ENCODE assay signal across 29 cellular contexts in the genomic region with DNA sequence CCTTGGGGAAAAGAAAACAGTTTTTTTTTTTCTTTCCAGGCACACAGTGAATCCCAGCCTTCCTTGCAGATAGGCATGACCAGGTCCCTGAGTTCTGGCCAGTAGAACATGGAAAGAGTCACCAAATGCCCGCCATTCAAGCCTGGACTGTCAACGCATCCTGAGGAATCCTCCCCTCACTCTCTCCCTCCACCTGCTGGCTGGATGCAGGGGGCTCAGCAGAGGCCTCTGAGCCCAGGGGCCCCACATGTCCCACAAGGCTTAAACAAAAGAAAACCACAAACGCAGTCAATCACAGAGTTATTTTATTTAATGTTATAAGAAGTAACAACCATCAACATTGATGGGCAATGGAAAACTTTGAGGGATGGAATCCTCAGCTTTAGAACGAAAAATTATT.
DNase-seq lines count a peak whose midpoint lies in the region; FAIRE-seq and TF ChIP-seq lines count a peak whose summit lies in the region.
"Had no signal": no experiment of that assay in that cellular context is flagged by ENCODE, and none has a peak within 500 bp of the region (broad histone marks: within the 10 kb centered on the region; RNA-seq: fewer than 3 reads in every experiment).

No MANE protein-coding gene starts in this region.

- H3F3A ChIP-seq in SK-N-SH (replicated peaks; ENCODE audit: insufficient read depth), result no peaks in the 10 kb centered on the region

- H4K8ac ChIP-seq in H9 (replicated peaks; ENCODE audit: insufficient read length, low read depth, low read length) (no peak overlapping the region), H1 (ENCODE audit: extremely low read depth, insufficient read depth, low read length) (no peak overlapping the region), mesenchymal stem cell (ENCODE audit: low read length) (no peak overlapping the region)

- H3K36me3 ChIP-seq in H1 (ENCODE audit: control insufficient read depth in 2 of 4, insufficient read depth in 4 of 4, low read length in 3 of 4), result no peaks in the 10 kb centered on the region; a peak in 1 of 8 replicates
- H3K36me3 ChIP-seq in mesenchymal stem cell (ENCODE audit: control insufficient read depth in 1 of 2, insufficient read depth in 2 of 2, low read depth in 1 of 2, low read length in 2 of 2), result no peaks in the 10 kb centered on the region
- H3K36me3 ChIP-seq in SK-N-SH (replicated peaks in 1 of 2; ENCODE audit: control insufficient read depth in 1 of 2, insufficient read depth in 2 of 2, low read length in 1 of 2), result no peaks in the 10 kb centered on the region

- POLR2A ChIA-PET in AG04450 (lab: Yijun Ruan, JAX), result no interaction called here
- POLR2A ChIA-PET in H1 (lab: Charles Lee; ENCODE audit: partially characterized antibody), result no interaction called here
- POLR2A ChIA-PET in SK-N-SH (lab: Yijun Ruan, JAX), result no interaction called here

- H3K79me2 ChIP-seq in H9 (ENCODE audit: insufficient read depth, low read length) (no peaks in the 10 kb centered on the region), H1 (ENCODE audit: control insufficient read depth in 1 of 2, insufficient read depth in 2 of 2, low read length in 2 of 2) (no peaks in the 10 kb centered on the region), SK-N-SH (ENCODE audit: insufficient read depth) (no peaks in the 10 kb centered on the region)

- H3K18ac ChIP-seq in H9 (ENCODE audit: insufficient read length, low read depth, low read length) (no peak overlapping the region), H1 (ENCODE audit: extremely low read depth, low read length) (no peak overlapping the region), mesenchymal stem cell (ENCODE audit: low read depth in 1 of 2, low read length in 2 of 2) (no peak overlapping the region)

- H3K9me3 Mint-ChIP-seq in H9, result no peaks in the 10 kb centered on the region
- H3K9me3 Mint-ChIP-seq in activated naive CD8-positive, alpha-beta T cell treated with anti-CD3 and anti-CD28 coated beads for 36 hours, result no peaks in the 10 kb centered on the region
- H3K9me3 Mint-ChIP-seq: CD4-positive, alpha-beta memory T cell had no signal

- no peaks in the 10 kb centered on the region for H4K20me1 ChIP-seq in H9 (ENCODE audit: control insufficient read depth, insufficient read depth, insufficient read length)
- H4K20me1 ChIP-seq in H1 (replicated peaks in 1 of 2; ENCODE audit: control insufficient read depth in 1 of 2, insufficient read depth in 2 of 2, low read length in 2 of 2), result peaks cover 0 to 3% of the 10 kb centered on the region in 2 experiments
- no peaks in the 10 kb centered on the region for H4K20me1 ChIP-seq in SK-N-SH (ENCODE audit: insufficient read depth)

- FAIRE-seq in H1 (lab: Jason Lieb, UNC), result no peak
- FAIRE-seq: G401.6, GM12878, RCC 7860 had no signal

- no peaks in the 10 kb centered on the region for H3K4me1 ChIP-seq in H9 (ENCODE audit: insufficient read depth, low read length)
- no peaks in the 10 kb centered on the region for H3K4me1 ChIP-seq in H1 (replicated peaks in 1 of 4; ENCODE audit: control insufficient read depth in 3 of 4, insufficient read depth in 4 of 4, low read length in 3 of 4)
- no peaks in the 10 kb centered on the region for H3K4me1 ChIP-seq in mesenchymal stem cell (ENCODE audit: control insufficient read depth, insufficient read depth, low read depth, low read length)
- H3K4me1 ChIP-seq in SK-N-SH (ENCODE audit: control insufficient read depth in 1 of 2, insufficient read depth in 2 of 2, low read depth in 1 of 2, low read length in 1 of 2), result peaks cover 5 to 10% of the 10 kb centered on the region in 2 experiments; a peak in 2 of 4 replicates

- no peak overlapping the region for H3K9ac ChIP-seq in H9 (ENCODE audit: extremely low read depth, insufficient read length, low read length)
- no peak overlapping the region for H3K9ac ChIP-seq in H1 (replicated peaks in 1 of 4; ENCODE audit: extremely low read depth in 1 of 4, low read depth in 3 of 4, low read length in 3 of 4)
- H3K9ac ChIP-seq in mesenchymal stem cell (ENCODE audit: low read length), result no peak overlapping the region
- no peak overlapping the region for H3K9ac ChIP-seq in SK-N-SH
- H3K9ac ChIP-seq: KMS-11 had no signal

- H2AFZ ChIP-seq in H9 (ENCODE audit: low read length) (no peak overlapping the region), H1 (ENCODE audit: low read length) (no peak overlapping the region), mesenchymal stem cell (ENCODE audit: low read depth, low read length) (no peak overlapping the region), SK-N-SH (ENCODE audit: low read depth) (no peak overlapping the region)

- DNase-seq in AG04450 (ENCODE audit: low read depth, low spot score), result no peak
- DNase-seq in H9, result no peak
- DNase-seq in H1 (ENCODE audit: low read depth in 1 of 2, low spot score in 2 of 2), result no peak
- DNase-seq in mesenchymal stem cell, result no peak
- DNase-seq in activated naive CD8-positive, alpha-beta T cell treated with anti-CD3 and anti-CD28 coated beads for 36 hours, result no peak
- DNase-seq in SK-N-SH, result no peak
- no peak for DNase-seq in activated gamma-delta T cell (lab: John Stamatoyannopoulos, UW)
- DNase-seq in cortex of kidney (lab: John Stamatoyannopoulos, UW), result no peak
- DNase-seq: 8988T; C1 segment of cervical spinal cord; CD4-positive, alpha-beta memory T cell; COR-L47; DMS53; IMR-90; NCI-H1092; NCI-H1436; NCI-H187; NCI-H2081 treated with DMSO at 0.1 percent for 48 hours; NCI-H2171; NCI-H226; NCI-H510A treated with DMSO at 0.1 percent for 48 hours; NCI-H774; SIG-M5; SW 1271 had no signal

- no peak for TF ChIP-seq POLR2A in H1 (IDR thresholded peaks at IDR 0.05; ENCODE audit: control extremely low read depth in 1 of 2, low read depth in 2 of 2, low read length in 2 of 2)

- H3K4me1 Mint-ChIP-seq in H9, result no peaks in the 10 kb centered on the region
- no peaks in the 10 kb centered on the region for H3K4me1 Mint-ChIP-seq in activated naive CD8-positive, alpha-beta T cell treated with anti-CD3 and anti-CD28 coated beads for 36 hours
- H3K4me1 Mint-ChIP-seq: CD4-positive, alpha-beta memory T cell had no signal

- H3K27me3 Mint-ChIP-seq in H9 (ENCODE audit: low read depth), result peaks cover 1% of the 10 kb centered on the region; the same call in 1 of the 2 replicates
- H3K27me3 Mint-ChIP-seq in activated naive CD8-positive, alpha-beta T cell treated with anti-CD3 and anti-CD28 coated beads for 36 hours, result no peaks in the 10 kb centered on the region

- H2AK5ac ChIP-seq in H9 (ENCODE audit: insufficient read length, low read length), result no peak overlapping the region
- H2AK5ac ChIP-seq in H1 (ENCODE audit: low read depth, low read length), result no peak overlapping the region
- no peak overlapping the region for H2AK5ac ChIP-seq in mesenchymal stem cell (ENCODE audit: low read length, severe bottlenecking)

- TF ChIP-seq RAD21 in H1 (IDR thresholded peaks at IDR 0.05 in 1 of 2, conservative IDR thresholded peaks at IDR 0.05 in 1 of 2; ENCODE audit: low read depth in 2 of 2, low read length in 2 of 2) (peak; percentile 43 to 60), SK-N-SH (IDR thresholded peaks at IDR 0.05; ENCODE audit: low read length) (no peak)

- H4K91ac ChIP-seq in H9 (ENCODE audit: insufficient read length, low read depth, low read length) (no peak overlapping the region), H1 (replicated peaks; ENCODE audit: insufficient read length, low read length) (no peak overlapping the region), mesenchymal stem cell (ENCODE audit: low read length) (no peak overlapping the region)

- no peaks in the 10 kb centered on the region for H3K36me3 Mint-ChIP-seq in H9 (ENCODE audit: insufficient read depth in 1 of 3, low read depth in 3 of 3)
- H3K36me3 Mint-ChIP-seq in activated naive CD8-positive, alpha-beta T cell treated with anti-CD3 and anti-CD28 coated beads for 36 hours, result no peaks in the 10 kb centered on the region
- H3K36me3 Mint-ChIP-seq: CD4-positive, alpha-beta memory T cell had no signal

- H3T11ph ChIP-seq in H9 (ENCODE audit: low read length), result no peak overlapping the region

- no peak overlapping the region for H2BK20ac ChIP-seq in H9 (ENCODE audit: low read depth, low read length, poor library complexity, severe bottlenecking)
- no peak overlapping the region for H2BK20ac ChIP-seq in H1 (ENCODE audit: low read length)

- no peaks in the 10 kb centered on the region for H3K23me2 ChIP-seq in H9 (ENCODE audit: insufficient read length, low read depth, low read length, poor library complexity, severe bottlenecking)
- no peaks in the 10 kb centered on the region; the same call in 1 of the 2 replicates for H3K23me2 ChIP-seq in H1 (ENCODE audit: low read depth, low read length)

- no peaks in the 10 kb centered on the region for H3K27me3 ChIP-seq in AG04450 (ENCODE audit: control insufficient read depth, insufficient read depth, low read length)
- no peaks in the 10 kb centered on the region for H3K27me3 ChIP-seq in H9 (ENCODE audit: insufficient read depth, low read length)
- no peaks in the 10 kb centered on the region for H3K27me3 ChIP-seq in H1 (replicated peaks in 1 of 4; ENCODE audit: control insufficient read depth in 3 of 4, extremely low read depth in 1 of 4, insufficient read depth in 3 of 4, low read length in 3 of 4)
- H3K27me3 ChIP-seq in mesenchymal stem cell (ENCODE audit: control insufficient read depth in 1 of 2, insufficient read depth in 1 of 2, low read length in 2 of 2), result peaks cover 0 to 11% of the 10 kb centered on the region in 2 experiments
- H3K27me3 ChIP-seq in SK-N-SH (ENCODE audit: insufficient read depth), result no peaks in the 10 kb centered on the region

- CTCF ChIA-PET in AG04450 (lab: Charles Lee), result interaction anchor here (1.2 kb wide), 1 partner anchor 11 kb away, joined by 3 read pairs; no protein-coding TSS in a partner anchor
- CTCF ChIA-PET in H1 (lab: Charles Lee; ENCODE audit: partially characterized antibody), result interaction anchor here (1.0 to 1.6 kb wide), 3 partner anchors 11 to 58 kb away, joined by 3 to 6 read pairs (median 5); no protein-coding TSS in a partner anchor
- CTCF ChIA-PET in SK-N-SH (lab: Yijun Ruan, JAX), result interaction anchor here (0.6 to 1.2 kb wide), 2 partner anchors 32 to 272 kb away, joined by 3 read pairs; no protein-coding TSS in a partner anchor

- TF ChIP-seq CTCF in AG04450 (IDR thresholded peaks at IDR 0.05; ENCODE audit: low read depth, low read length) (peak; percentile 13; the same call in 1 of the 2 replicates), H9 (conservative IDR thresholded peaks at IDR 0.05) (peak; percentile 54), H1 (IDR thresholded peaks at IDR 0.05; ENCODE audit: control extremely low read depth in 1 of 3, insufficient read depth in 1 of 3, low read depth in 1 of 3, low read length in 3 of 3) (peak; percentile 40 to 44 (median 42)), SK-N-SH (IDR thresholded peaks at IDR 0.05) (no peak)

- H3K14ac ChIP-seq in H9 (ENCODE audit: insufficient read depth, low read length) (no peak overlapping the region), H1 (ENCODE audit: insufficient read length) (no peak overlapping the region), mesenchymal stem cell (ENCODE audit: low read length in 2 of 2) (no peak overlapping the region)

- H3K27ac ChIP-seq in AG04450 (ENCODE audit: low read depth, low read length) (no peak overlapping the region), H9 (ENCODE audit: insufficient read length, low read depth, low read length) (no peak overlapping the region), H1 (ENCODE audit: low read depth, low read length) (no peak overlapping the region), mesenchymal stem cell (ENCODE audit: low read length, poor library complexity, severe bottlenecking) (no peak overlapping the region), SK-N-SH (ENCODE audit: low read depth in 2 of 2, low read length in 1 of 2) (no peak overlapping the region)
- H3K27ac ChIP-seq: KMS-11, SK-N-MC had no signal

- no peak for TF ChIP-seq EP300 in H1 (IDR thresholded peaks at IDR 0.05; ENCODE audit: borderline replicate concordance in 1 of 2, low read depth in 2 of 2, low read length in 2 of 2)
- TF ChIP-seq EP300 in SK-N-SH (IDR thresholded peaks at IDR 0.05; ENCODE audit: borderline replicate concordance in 1 of 2, low read depth in 1 of 2, low read length in 1 of 2), result no peak

- H3K4me2 ChIP-seq in H9 (ENCODE audit: insufficient read depth, insufficient read length, low read length) (no peak overlapping the region), H1 (ENCODE audit: insufficient read depth in 1 of 2, low read depth in 2 of 2, low read length in 2 of 2) (no peak overlapping the region), mesenchymal stem cell (ENCODE audit: low read length, poor library complexity, severe bottlenecking) (no peak overlapping the region), SK-N-SH (no peak overlapping the region)
- H3K4me2 ChIP-seq: KMS-11 had no signal

- no peak overlapping the region for H2BK15ac ChIP-seq in H9 (ENCODE audit: low read depth, low read length)
- no peak overlapping the region for H2BK15ac ChIP-seq in H1 (ENCODE audit: low read length)
- H2BK15ac ChIP-seq in mesenchymal stem cell (ENCODE audit: low read depth, poor library complexity, severe bottlenecking), result peak overlapping the region; percentile 26

- no peak overlapping the region for H3K23ac ChIP-seq in H9 (ENCODE audit: insufficient read length, low read depth, low read length)
- H3K23ac ChIP-seq in H1 (ENCODE audit: insufficient read length), result no peak overlapping the region
- no peak overlapping the region for H3K23ac ChIP-seq in mesenchymal stem cell (ENCODE audit: low read length in 2 of 2)

- H2BK12ac ChIP-seq in H9 (ENCODE audit: insufficient read length, low read depth, low read length) (no peak overlapping the region), H1 (ENCODE audit: low read depth, low read length) (no peak overlapping the region), mesenchymal stem cell (ENCODE audit: low read length in 2 of 2) (peak overlapping the region in 1 of 2 experiments; percentile 75)

- H4K5ac ChIP-seq in H9 (ENCODE audit: insufficient read length, low read depth, low read length) (no peak overlapping the region), H1 (ENCODE audit: insufficient read length, low read depth, low read length) (no peak overlapping the region)

- H3K27ac Mint-ChIP-seq in H9, result no peak overlapping the region
- no peak overlapping the region for H3K27ac Mint-ChIP-seq in activated naive CD8-positive, alpha-beta T cell treated with anti-CD3 and anti-CD28 coated beads for 36 hours
- H3K27ac Mint-ChIP-seq: CD4-positive, alpha-beta memory T cell had no signal

- no peak overlapping the region for H3K4ac ChIP-seq in H9 (ENCODE audit: low read depth, low read length)
- no peak overlapping the region for H3K4ac ChIP-seq in H1 (replicated peaks; ENCODE audit: insufficient read length, low read depth, low read length)
- H3K4ac ChIP-seq in mesenchymal stem cell (ENCODE audit: low read depth in 1 of 2, low read length in 2 of 2), result no peak overlapping the region

- H3K4me3 Mint-ChIP-seq in H9, result no peak overlapping the region
- H3K4me3 Mint-ChIP-seq in activated naive CD8-positive, alpha-beta T cell treated with anti-CD3 and anti-CD28 coated beads for 36 hours, result no peak overlapping the region
- H3K4me3 Mint-ChIP-seq: CD4-positive, alpha-beta memory T cell had no signal

- H3K79me1 ChIP-seq in H9 (ENCODE audit: insufficient read depth, low read depth, low read length, poor library complexity, severe bottlenecking), result no peaks in the 10 kb centered on the region
- no peaks in the 10 kb centered on the region for H3K79me1 ChIP-seq in H1 (ENCODE audit: low read depth, low read length)
- H3K79me1 ChIP-seq in mesenchymal stem cell (replicated peaks; ENCODE audit: low read length, poor library complexity, severe bottlenecking), result no peaks in the 10 kb centered on the region

- H2BK5ac ChIP-seq in H9 (ENCODE audit: insufficient read length, low read length), result no peak overlapping the region
- H2BK5ac ChIP-seq in H1 (ENCODE audit: low read depth, low read length), result no peak overlapping the region
- no peak overlapping the region for H2BK5ac ChIP-seq in mesenchymal stem cell (ENCODE audit: low read depth, low read length, poor library complexity, severe bottlenecking)

- H2BK120ac ChIP-seq in H9 (ENCODE audit: low read depth, low read length, poor library complexity, severe bottlenecking), result no peak overlapping the region
- no peak overlapping the region for H2BK120ac ChIP-seq in H1 (replicated peaks; ENCODE audit: low read depth, low read length)
- no peak overlapping the region for H2BK120ac ChIP-seq in mesenchymal stem cell (ENCODE audit: low read depth, low read length)

- H3K56ac ChIP-seq in H9 (ENCODE audit: insufficient read length, low read depth, low read length), result no peak overlapping the region
- no peak overlapping the region for H3K56ac ChIP-seq in H1 (replicated peaks; ENCODE audit: insufficient read length, low read depth, low read length)

- no peak overlapping the region for H3K4me3 ChIP-seq in AG04450 (ENCODE audit: low read depth, low read length)
- H3K4me3 ChIP-seq in H1 (ENCODE audit: extremely low read depth in 1 of 4, insufficient read depth in 2 of 4, low read depth in 3 of 4, low read length in 4 of 4), result no peak overlapping the region
- no peak overlapping the region for H3K4me3 ChIP-seq in mesenchymal stem cell (ENCODE audit: insufficient read depth in 1 of 2, low read depth in 1 of 2, low read length in 2 of 2)
- H3K4me3 ChIP-seq in SK-N-SH (ENCODE audit: low read depth in 2 of 2, low read length in 1 of 2), result no peak overlapping the region
- H3K4me3 ChIP-seq: GM12878, SK-N-MC had no signal

- no peaks in the 10 kb centered on the region for H3K9me2 ChIP-seq in SK-N-SH

- WGBS in H9 (ENCODE audit: extremely low coverage, insufficient read length, low lambda C conversion rate), result no CpG with 5 or more reads among the region's 4 CpGs
- 96% methylated on average over 4 of the region's 4 CpGs; no CpG with 5 or more reads in 1 of the 2 experiments for WGBS in H1 (ENCODE audit: extremely low coverage in 1 of 2, insufficient coverage in 1 of 2, insufficient read length in 1 of 2, insufficient replicate concordance in 2 of 2, low coverage in 1 of 2, low lambda C conversion rate in 2 of 2, missing lambda C conversion rate in 1 of 2), 2 experiments
- WGBS in mesenchymal stem cell, result 97% methylated on average over 3 of the region's 4 CpGs
- 82% methylated on average over 4 of the region's 4 CpGs for WGBS in SK-N-SH (ENCODE audit: low lambda C conversion rate)

- H3K9me3 ChIP-seq in AG04450 (ENCODE audit: control insufficient read depth, insufficient read depth, low read length) (no peaks in the 10 kb centered on the region), H9 (ENCODE audit: control insufficient read depth, low read depth, low read length) (no peaks in the 10 kb centered on the region), H1 (ENCODE audit: insufficient read depth in 2 of 2, low read depth in 1 of 2, low read length in 1 of 2) (no peaks in the 10 kb centered on the region), mesenchymal stem cell (ENCODE audit: control insufficient read depth, low read length) (no peaks in the 10 kb centered on the region), SK-N-SH (no peaks in the 10 kb centered on the region)
